Comparison of ENCODE assay signal across 1 cellular context in genomic region chr19:39140594-39140993, GRCh38.
TF ChIP-seq lines count a peak whose summit lies in the region.

No MANE protein-coding gene starts in this region.

TF ChIP-seq in IMR-90, 13 proteins besides CTCF, POLR2A, EP300 and RAD21:
- TF ChIP-seq, protein P1, sequence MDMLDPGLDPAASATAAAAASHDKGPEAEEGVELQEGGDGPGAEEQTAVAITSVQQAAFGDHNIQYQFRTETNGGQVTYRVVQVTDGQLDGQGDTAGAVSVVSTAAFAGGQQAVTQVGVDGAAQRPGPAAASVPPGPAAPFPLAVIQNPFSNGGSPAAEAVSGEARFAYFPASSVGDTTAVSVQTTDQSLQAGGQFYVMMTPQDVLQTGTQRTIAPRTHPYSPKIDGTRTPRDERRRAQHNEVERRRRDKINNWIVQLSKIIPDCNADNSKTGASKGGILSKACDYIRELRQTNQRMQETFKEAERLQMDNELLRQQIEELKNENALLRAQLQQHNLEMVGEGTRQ (IDR thresholded peaks at IDR 0.05; ENCODE audit: low read depth, low read length): no peak
- no peak for TF ChIP-seq RFX5 (IDR thresholded peaks at IDR 0.05; ENCODE audit: low read depth, low read length)
- TF ChIP-seq MXI1 (IDR thresholded peaks at IDR 0.05; ENCODE audit: borderline replicate concordance, low read depth, low read length): no peak
- no peak for TF ChIP-seq BHLHE40 (IDR thresholded peaks at IDR 0.05; ENCODE audit: low read depth, low read length)
- TF ChIP-seq MAFK (IDR thresholded peaks at IDR 0.05; ENCODE audit: low read depth, low read length): no peak
- TF ChIP-seq FOS (IDR thresholded peaks at IDR 0.05; ENCODE audit: low read depth, low read length): no peak
- no peak for TF ChIP-seq MAZ (IDR thresholded peaks at IDR 0.05; ENCODE audit: borderline replicate concordance, low read depth, low read length)
- TF ChIP-seq CHD1 (IDR thresholded peaks at IDR 0.05; ENCODE audit: low read depth, low read length): no peak
- no peak for TF ChIP-seq NFE2L2 (IDR thresholded peaks at IDR 0.05; ENCODE audit: low read depth, low read length)
- no peak for TF ChIP-seq CEBPB (IDR thresholded peaks at IDR 0.05; ENCODE audit: low read depth, low read length)
- no peak for TF ChIP-seq SMC3 (IDR thresholded peaks at IDR 0.05; ENCODE audit: low read depth, low read length)
- no peak for TF ChIP-seq RCOR1 (IDR thresholded peaks at IDR 0.05; ENCODE audit: insufficient replicate concordance, low read length)
